1 cellular context compared by ENCODE assay signal in genomic region chr17:50684612-50685333, GRCh38.
TF ChIP-seq lines count a peak whose summit lies in the region.

No MANE protein-coding gene starts in this region.

TF ChIP-seq in HepG2, 621 proteins besides CTCF, POLR2A, EP300 and RAD21 (continued from another document and continues in another):
- TF ChIP-seq GMEB2 (CRISPR knock-in tag; IDR thresholded peaks at IDR 0.05; ENCODE audit: low read depth) (no peak), GATAD1 (CRISPR knock-in tag; IDR thresholded peaks at IDR 0.05) (peak; percentile 80; the same call in 1 of the 2 replicates), NR3C1 (CRISPR knock-in tag; IDR thresholded peaks at IDR 0.05) (no peak), NFE2 (CRISPR knock-in tag; IDR thresholded peaks at IDR 0.05) (no peak; the same call in 1 of the 2 replicates), ZNF616 (CRISPR knock-in tag; IDR thresholded peaks at IDR 0.05; ENCODE audit: low read depth) (no peak; the same call in 1 of the 2 replicates), SMARCC2 (IDR thresholded peaks at IDR 0.05) (no peak), ZNF678 (CRISPR knock-in tag; IDR thresholded peaks at IDR 0.05) (peak; percentile 97), KDM3A (CRISPR knock-in tag; IDR thresholded peaks at IDR 0.05; ENCODE audit: low read depth) (peak; percentile 96), HNF1B (CRISPR knock-in tag; IDR thresholded peaks at IDR 0.05) (peak; percentile 99), ZNF30 (CRISPR knock-in tag; IDR thresholded peaks at IDR 0.05) (no peak), ZNF350 (CRISPR knock-in tag; IDR thresholded peaks at IDR 0.05; ENCODE audit: borderline replicate concordance, low read depth) (peak; percentile 98; the same call in 1 of the 2 replicates), NRL (CRISPR knock-in tag; IDR thresholded peaks at IDR 0.05; ENCODE audit: borderline replicate concordance) (peak; percentile 85; the same call in 1 of the 2 replicates), HNRNPL (IDR thresholded peaks at IDR 0.05; ENCODE audit: low read depth, low read length) (peak; percentile 84), MEIS1 (CRISPR knock-in tag; IDR thresholded peaks at IDR 0.05; ENCODE audit: borderline replicate concordance) (peak; percentile 95; the same call in 1 of the 2 replicates), AGO2 (optimal IDR thresholded peaks at IDR 0.05; ENCODE audit: low read depth, low read length) (peak; percentile 54), HIVEP1 (CRISPR knock-in tag; IDR thresholded peaks at IDR 0.05) (peak; percentile 100), ZNF749 (CRISPR knock-in tag; IDR thresholded peaks at IDR 0.05; ENCODE audit: borderline replicate concordance) (peak; percentile 92), ZNF317 (CRISPR knock-in tag; IDR thresholded peaks at IDR 0.05) (peak; percentile 77), HES4 (CRISPR knock-in tag; IDR thresholded peaks at IDR 0.05; ENCODE audit: borderline replicate concordance) (no peak), ZNF883 (CRISPR knock-in tag; IDR thresholded peaks at IDR 0.05; ENCODE audit: not compliant biosample characterization) (peak; percentile 57), ARNTL (CRISPR knock-in tag; IDR thresholded peaks at IDR 0.05) (peak; percentile 93), ZNF589 (CRISPR knock-in tag; conservative IDR thresholded peaks at IDR 0.05) (peak; percentile 96), NR2F6 (IDR thresholded peaks at IDR 0.05) (peak; percentile 99), NR2F6 (CRISPR knock-in tag; IDR thresholded peaks at IDR 0.05) (peak; percentile 99), ZNF33A (CRISPR knock-in tag; IDR thresholded peaks at IDR 0.05; ENCODE audit: borderline replicate concordance) (no peak)
- TF ChIP-seq, protein P1, sequence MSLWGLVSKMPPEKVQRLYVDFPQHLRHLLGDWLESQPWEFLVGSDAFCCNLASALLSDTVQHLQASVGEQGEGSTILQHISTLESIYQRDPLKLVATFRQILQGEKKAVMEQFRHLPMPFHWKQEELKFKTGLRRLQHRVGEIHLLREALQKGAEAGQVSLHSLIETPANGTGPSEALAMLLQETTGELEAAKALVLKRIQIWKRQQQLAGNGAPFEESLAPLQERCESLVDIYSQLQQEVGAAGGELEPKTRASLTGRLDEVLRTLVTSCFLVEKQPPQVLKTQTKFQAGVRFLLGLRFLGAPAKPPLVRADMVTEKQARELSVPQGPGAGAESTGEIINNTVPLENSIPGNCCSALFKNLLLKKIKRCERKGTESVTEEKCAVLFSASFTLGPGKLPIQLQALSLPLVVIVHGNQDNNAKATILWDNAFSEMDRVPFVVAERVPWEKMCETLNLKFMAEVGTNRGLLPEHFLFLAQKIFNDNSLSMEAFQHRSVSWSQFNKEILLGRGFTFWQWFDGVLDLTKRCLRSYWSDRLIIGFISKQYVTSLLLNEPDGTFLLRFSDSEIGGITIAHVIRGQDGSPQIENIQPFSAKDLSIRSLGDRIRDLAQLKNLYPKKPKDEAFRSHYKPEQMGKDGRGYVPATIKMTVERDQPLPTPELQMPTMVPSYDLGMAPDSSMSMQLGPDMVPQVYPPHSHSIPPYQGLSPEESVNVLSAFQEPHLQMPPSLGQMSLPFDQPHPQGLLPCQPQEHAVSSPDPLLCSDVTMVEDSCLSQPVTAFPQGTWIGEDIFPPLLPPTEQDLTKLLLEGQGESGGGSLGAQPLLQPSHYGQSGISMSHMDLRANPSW (CRISPR knock-in tag; IDR thresholded peaks at IDR 0.05; ENCODE audit: borderline replicate concordance), result peak; percentile 92; the same call in 1 of the 2 replicates
- TF ChIP-seq, protein P2, sequence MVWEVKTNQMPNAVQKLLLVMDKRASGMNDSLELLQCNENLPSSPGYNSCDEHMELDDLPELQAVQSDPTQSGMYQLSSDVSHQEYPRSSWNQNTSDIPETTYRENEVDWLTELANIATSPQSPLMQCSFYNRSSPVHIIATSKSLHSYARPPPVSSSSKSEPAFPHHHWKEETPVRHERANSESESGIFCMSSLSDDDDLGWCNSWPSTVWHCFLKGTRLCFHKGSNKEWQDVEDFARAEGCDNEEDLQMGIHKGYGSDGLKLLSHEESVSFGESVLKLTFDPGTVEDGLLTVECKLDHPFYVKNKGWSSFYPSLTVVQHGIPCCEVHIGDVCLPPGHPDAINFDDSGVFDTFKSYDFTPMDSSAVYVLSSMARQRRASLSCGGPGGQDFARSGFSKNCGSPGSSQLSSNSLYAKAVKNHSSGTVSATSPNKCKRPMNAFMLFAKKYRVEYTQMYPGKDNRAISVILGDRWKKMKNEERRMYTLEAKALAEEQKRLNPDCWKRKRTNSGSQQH (CRISPR knock-in tag; IDR thresholded peaks at IDR 0.05; ENCODE audit: low read depth), result no peak
- TF ChIP-seq, protein P3, sequence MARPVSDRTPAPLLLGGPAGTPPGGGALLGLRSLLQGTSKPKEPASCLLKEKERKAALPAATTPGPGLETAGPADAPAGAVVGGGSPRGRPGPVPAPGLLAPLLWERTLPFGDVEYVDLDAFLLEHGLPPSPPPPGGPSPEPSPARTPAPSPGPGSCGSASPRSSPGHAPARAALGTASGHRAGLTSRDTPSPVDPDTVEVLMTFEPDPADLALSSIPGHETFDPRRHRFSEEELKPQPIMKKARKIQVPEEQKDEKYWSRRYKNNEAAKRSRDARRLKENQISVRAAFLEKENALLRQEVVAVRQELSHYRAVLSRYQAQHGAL (CRISPR knock-in tag; IDR thresholded peaks at IDR 0.05; ENCODE audit: not compliant biosample characterization), result no peak
- TF ChIP-seq, protein P4, sequence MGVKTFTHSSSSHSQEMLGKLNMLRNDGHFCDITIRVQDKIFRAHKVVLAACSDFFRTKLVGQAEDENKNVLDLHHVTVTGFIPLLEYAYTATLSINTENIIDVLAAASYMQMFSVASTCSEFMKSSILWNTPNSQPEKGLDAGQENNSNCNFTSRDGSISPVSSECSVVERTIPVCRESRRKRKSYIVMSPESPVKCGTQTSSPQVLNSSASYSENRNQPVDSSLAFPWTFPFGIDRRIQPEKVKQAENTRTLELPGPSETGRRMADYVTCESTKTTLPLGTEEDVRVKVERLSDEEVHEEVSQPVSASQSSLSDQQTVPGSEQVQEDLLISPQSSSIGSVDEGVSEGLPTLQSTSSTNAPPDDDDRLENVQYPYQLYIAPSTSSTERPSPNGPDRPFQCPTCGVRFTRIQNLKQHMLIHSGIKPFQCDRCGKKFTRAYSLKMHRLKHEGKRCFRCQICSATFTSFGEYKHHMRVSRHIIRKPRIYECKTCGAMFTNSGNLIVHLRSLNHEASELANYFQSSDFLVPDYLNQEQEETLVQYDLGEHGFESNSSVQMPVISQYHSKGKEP (CRISPR knock-in tag; IDR thresholded peaks at IDR 0.05), result peak; percentile 78; the same call in 1 of the 2 replicates
- TF ChIP-seq, protein P5, sequence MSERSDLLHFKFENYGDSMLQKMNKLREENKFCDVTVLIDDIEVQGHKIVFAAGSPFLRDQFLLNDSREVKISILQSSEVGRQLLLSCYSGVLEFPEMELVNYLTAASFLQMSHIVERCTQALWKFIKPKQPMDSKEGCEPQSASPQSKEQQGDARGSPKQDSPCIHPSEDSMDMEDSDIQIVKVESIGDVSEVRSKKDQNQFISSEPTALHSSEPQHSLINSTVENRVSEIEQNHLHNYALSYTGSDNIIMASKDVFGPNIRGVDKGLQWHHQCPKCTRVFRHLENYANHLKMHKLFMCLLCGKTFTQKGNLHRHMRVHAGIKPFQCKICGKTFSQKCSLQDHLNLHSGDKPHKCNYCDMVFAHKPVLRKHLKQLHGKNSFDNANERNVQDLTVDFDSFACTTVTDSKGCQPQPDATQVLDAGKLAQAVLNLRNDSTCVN (CRISPR knock-in tag; IDR thresholded peaks at IDR 0.05; ENCODE audit: borderline replicate concordance), result peak; percentile 92
- TF ChIP-seq, protein P6, sequence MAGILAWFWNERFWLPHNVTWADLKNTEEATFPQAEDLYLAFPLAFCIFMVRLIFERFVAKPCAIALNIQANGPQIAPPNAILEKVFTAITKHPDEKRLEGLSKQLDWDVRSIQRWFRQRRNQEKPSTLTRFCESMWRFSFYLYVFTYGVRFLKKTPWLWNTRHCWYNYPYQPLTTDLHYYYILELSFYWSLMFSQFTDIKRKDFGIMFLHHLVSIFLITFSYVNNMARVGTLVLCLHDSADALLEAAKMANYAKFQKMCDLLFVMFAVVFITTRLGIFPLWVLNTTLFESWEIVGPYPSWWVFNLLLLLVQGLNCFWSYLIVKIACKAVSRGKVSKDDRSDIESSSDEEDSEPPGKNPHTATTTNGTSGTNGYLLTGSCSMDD (CRISPR knock-in tag; IDR thresholded peaks at IDR 0.05), result no peak
- TF ChIP-seq, protein P7, sequence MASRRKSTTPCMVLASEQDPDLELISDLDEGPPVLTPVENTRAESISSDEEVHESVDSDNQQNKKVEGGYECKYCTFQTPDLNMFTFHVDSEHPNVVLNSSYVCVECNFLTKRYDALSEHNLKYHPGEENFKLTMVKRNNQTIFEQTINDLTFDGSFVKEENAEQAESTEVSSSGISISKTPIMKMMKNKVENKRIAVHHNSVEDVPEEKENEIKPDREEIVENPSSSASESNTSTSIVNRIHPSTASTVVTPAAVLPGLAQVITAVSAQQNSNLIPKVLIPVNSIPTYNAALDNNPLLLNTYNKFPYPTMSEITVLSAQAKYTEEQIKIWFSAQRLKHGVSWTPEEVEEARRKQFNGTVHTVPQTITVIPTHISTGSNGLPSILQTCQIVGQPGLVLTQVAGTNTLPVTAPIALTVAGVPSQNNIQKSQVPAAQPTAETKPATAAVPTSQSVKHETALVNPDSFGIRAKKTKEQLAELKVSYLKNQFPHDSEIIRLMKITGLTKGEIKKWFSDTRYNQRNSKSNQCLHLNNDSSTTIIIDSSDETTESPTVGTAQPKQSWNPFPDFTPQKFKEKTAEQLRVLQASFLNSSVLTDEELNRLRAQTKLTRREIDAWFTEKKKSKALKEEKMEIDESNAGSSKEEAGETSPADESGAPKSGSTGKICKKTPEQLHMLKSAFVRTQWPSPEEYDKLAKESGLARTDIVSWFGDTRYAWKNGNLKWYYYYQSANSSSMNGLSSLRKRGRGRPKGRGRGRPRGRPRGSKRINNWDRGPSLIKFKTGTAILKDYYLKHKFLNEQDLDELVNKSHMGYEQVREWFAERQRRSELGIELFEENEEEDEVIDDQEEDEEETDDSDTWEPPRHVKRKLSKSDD (CRISPR knock-in tag; IDR thresholded peaks at IDR 0.05; ENCODE audit: low read depth), result peak; percentile 93
- TF ChIP-seq, protein P8, sequence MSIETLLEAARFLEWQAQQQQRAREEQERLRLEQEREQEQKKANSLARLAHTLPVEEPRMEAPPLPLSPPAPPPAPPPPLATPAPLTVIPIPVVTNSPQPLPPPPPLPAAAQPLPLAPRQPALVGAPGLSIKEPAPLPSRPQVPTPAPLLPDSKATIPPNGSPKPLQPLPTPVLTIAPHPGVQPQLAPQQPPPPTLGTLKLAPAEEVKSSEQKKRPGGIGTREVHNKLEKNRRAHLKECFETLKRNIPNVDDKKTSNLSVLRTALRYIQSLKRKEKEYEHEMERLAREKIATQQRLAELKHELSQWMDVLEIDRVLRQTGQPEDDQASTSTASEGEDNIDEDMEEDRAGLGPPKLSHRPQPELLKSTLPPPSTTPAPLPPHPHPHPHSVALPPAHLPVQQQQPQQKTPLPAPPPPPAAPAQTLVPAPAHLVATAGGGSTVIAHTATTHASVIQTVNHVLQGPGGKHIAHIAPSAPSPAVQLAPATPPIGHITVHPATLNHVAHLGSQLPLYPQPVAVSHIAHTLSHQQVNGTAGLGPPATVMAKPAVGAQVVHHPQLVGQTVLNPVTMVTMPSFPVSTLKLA (IDR thresholded peaks at IDR 0.05), result peak; percentile 46
- TF ChIP-seq, protein P9, sequence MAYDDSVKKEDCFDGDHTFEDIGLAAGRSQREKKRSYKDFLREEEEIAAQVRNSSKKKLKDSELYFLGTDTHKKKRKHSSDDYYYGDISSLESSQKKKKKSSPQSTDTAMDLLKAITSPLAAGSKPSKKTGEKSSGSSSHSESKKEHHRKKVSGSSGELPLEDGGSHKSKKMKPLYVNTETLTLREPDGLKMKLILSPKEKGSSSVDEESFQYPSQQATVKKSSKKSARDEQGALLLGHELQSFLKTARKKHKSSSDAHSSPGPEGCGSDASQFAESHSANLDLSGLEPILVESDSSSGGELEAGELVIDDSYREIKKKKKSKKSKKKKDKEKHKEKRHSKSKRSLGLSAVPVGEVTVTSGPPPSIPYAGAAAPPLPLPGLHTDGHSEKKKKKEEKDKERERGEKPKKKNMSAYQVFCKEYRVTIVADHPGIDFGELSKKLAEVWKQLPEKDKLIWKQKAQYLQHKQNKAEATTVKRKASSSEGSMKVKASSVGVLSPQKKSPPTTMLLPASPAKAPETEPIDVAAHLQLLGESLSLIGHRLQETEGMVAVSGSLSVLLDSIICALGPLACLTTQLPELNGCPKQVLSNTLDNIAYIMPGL (CRISPR knock-in tag; IDR thresholded peaks at IDR 0.05; ENCODE audit: borderline replicate concordance in 1 of 2, low read depth in 1 of 2), result peak; percentile 89 to 92
